ENCODE assay signal across 11 cellular contexts in genomic region chr10:70051878-70052277, GRCh38. TPM values are rescaled to one million over a fixed set of nuclear protein-coding genes. Genes with fewer than 3 reads are reported as not detected.
DNase-seq lines count a peak whose midpoint lies in the region; ATAC-seq, FAIRE-seq and TF ChIP-seq lines count a peak whose summit lies in the region.
"Had no signal": no experiment of that assay in that cellular context is flagged by ENCODE, and none has a peak within 500 bp of the region (broad histone marks: within the 10 kb centered on the region; RNA-seq: fewer than 3 reads in every experiment).

No MANE protein-coding gene starts in this region.

- CTCF ChIA-PET in activated CD8-positive, alpha-beta memory T cell treated with anti-CD3 and anti-CD28 coated beads, Interleukin-2, amount 10 ng/mL, durations not matched to agents 7 days and 5 days (lab: Charles Lee) = interaction anchor here (0.6 kb wide), 1 partner anchor 160 kb away, joined by 4 read pairs; no protein-coding TSS in a partner anchor

- peak overlapping the region; percentile 80 for H3K4me3 Mint-ChIP-seq in activated CD8-positive, alpha-beta memory T cell treated with anti-CD3 and anti-CD28 coated beads, Interleukin-2, amount 10 ng/mL, durations not matched to agents 7 days and 5 days
- peak overlapping the region; percentile 73 for H3K4me3 Mint-ChIP-seq in stimulated activated effector memory CD8-positive, alpha-beta T cell treated with anti-CD3 and anti-CD28 coated beads, Interleukin-12 subunit alpha, Interleukin-12 subunit beta, amount 100 ng/mL, for 72 hours

- no peak for FAIRE-seq in pancreas (lab: Jason Lieb, UNC)
- FAIRE-seq: GM12891, TTC549 had no signal

- peaks cover 67% of the 10 kb centered on the region for H3K27me3 Mint-ChIP-seq in activated CD8-positive, alpha-beta memory T cell treated with anti-CD3 and anti-CD28 coated beads, Interleukin-2, amount 10 ng/mL, durations not matched to agents 7 days and 5 days

- H3K27ac ChIP-seq in iPS-20b (ENCODE audit: low read length) = no peak overlapping the region
- no peak overlapping the region for H3K27ac ChIP-seq in pancreas
- H3K27ac ChIP-seq: HL-60 had no signal

- H3K9me3 ChIP-seq in adipocyte (ENCODE audit: control insufficient read depth, low read length) = no peaks in the 10 kb centered on the region
- H3K9me3 ChIP-seq in iPS-20b (ENCODE audit: insufficient read depth, low read depth, low read length) = no peaks in the 10 kb centered on the region
- H3K9me3 ChIP-seq in pancreas = no peaks in the 10 kb centered on the region

- H3K36me3 ChIP-seq in adipocyte (ENCODE audit: control insufficient read depth, insufficient read depth, low read length, severe bottlenecking) (no peaks in the 10 kb centered on the region), iPS-20b (ENCODE audit: insufficient read depth, low read depth, low read length) (no peaks in the 10 kb centered on the region), pancreas (no peaks in the 10 kb centered on the region)

- peaks cover 8% of the 10 kb centered on the region for H3K4me1 Mint-ChIP-seq in activated CD8-positive, alpha-beta memory T cell treated with anti-CD3 and anti-CD28 coated beads, Interleukin-2, amount 10 ng/mL, durations not matched to agents 7 days and 5 days
- H3K4me1 Mint-ChIP-seq in stimulated activated effector memory CD8-positive, alpha-beta T cell treated with anti-CD3 and anti-CD28 coated beads, Interleukin-12 subunit alpha, Interleukin-12 subunit beta, amount 100 ng/mL, for 72 hours = peaks cover 10% of the 10 kb centered on the region

- H3K27ac Mint-ChIP-seq in activated CD8-positive, alpha-beta memory T cell treated with anti-CD3 and anti-CD28 coated beads, Interleukin-2, amount 10 ng/mL, durations not matched to agents 7 days and 5 days = no peak overlapping the region
- no peak overlapping the region for H3K27ac Mint-ChIP-seq in stimulated activated effector memory CD8-positive, alpha-beta T cell treated with anti-CD3 and anti-CD28 coated beads, Interleukin-12 subunit alpha, Interleukin-12 subunit beta, amount 100 ng/mL, for 72 hours

- WGBS in pancreas, 2 donors = 54 to 59% methylated on average over 5 of the region's 5 CpGs

- H3K9ac ChIP-seq in adipocyte (ENCODE audit: low read length) (peak overlapping the region; percentile 80), iPS-20b (ENCODE audit: low read depth, low read length) (peak overlapping the region; percentile 85; the same call in 1 of the 2 replicates)

- ATAC-seq in activated CD8-positive, alpha-beta memory T cell treated with anti-CD3 and anti-CD28 coated beads, Interleukin-2, amount 10 ng/mL, durations not matched to agents 7 days and 5 days = no peak
- ATAC-seq in stimulated activated effector memory CD8-positive, alpha-beta T cell treated with anti-CD3 and anti-CD28 coated beads, Interleukin-12 subunit alpha, Interleukin-12 subunit beta, amount 100 ng/mL, for 72 hours = no peak
- ATAC-seq in pancreas = no peak

- H3K27me3 ChIP-seq in adipocyte (replicated peaks; ENCODE audit: control insufficient read depth, insufficient read depth, low read length) = peaks cover 16% of the 10 kb centered on the region
- peaks cover 78% of the 10 kb centered on the region for H3K27me3 ChIP-seq in iPS-20b (ENCODE audit: insufficient read depth, low read length)
- H3K27me3 ChIP-seq in pancreas = no peaks in the 10 kb centered on the region

- H3K36me3 Mint-ChIP-seq in activated CD8-positive, alpha-beta memory T cell treated with anti-CD3 and anti-CD28 coated beads, Interleukin-2, amount 10 ng/mL, durations not matched to agents 7 days and 5 days = peaks cover 2% of the 10 kb centered on the region
- no peaks in the 10 kb centered on the region for H3K36me3 Mint-ChIP-seq in stimulated activated effector memory CD8-positive, alpha-beta T cell treated with anti-CD3 and anti-CD28 coated beads, Interleukin-12 subunit alpha, Interleukin-12 subunit beta, amount 100 ng/mL, for 72 hours

- intact Hi-C loops in pancreas (cut with DNase I) (no loop called here), posterior vena cava (cut with DNase I) (no loop called here)

- no peaks in the 10 kb centered on the region for H3K9me3 Mint-ChIP-seq in activated CD8-positive, alpha-beta memory T cell treated with anti-CD3 and anti-CD28 coated beads, Interleukin-2, amount 10 ng/mL, durations not matched to agents 7 days and 5 days (ENCODE audit: low read depth)
- H3K9me3 Mint-ChIP-seq in stimulated activated effector memory CD8-positive, alpha-beta T cell treated with anti-CD3 and anti-CD28 coated beads, Interleukin-12 subunit alpha, Interleukin-12 subunit beta, amount 100 ng/mL, for 72 hours = no peaks in the 10 kb centered on the region

- TF ChIP-seq CTCF in pancreas (IDR thresholded peaks at IDR 0.05) = no peak

- H3K4me3 ChIP-seq in adipocyte (ENCODE audit: low read length) (peak overlapping the region; percentile 87), iPS-20b (ENCODE audit: low read length) (peak overlapping the region; percentile 82), pancreas (peak overlapping the region in 2 of 4 donors; percentile 60 to 80)

- DNase-seq in activated CD8-positive, alpha-beta memory T cell treated with anti-CD3 and anti-CD28 coated beads, Interleukin-2, amount 10 ng/mL, durations not matched to agents 7 days and 5 days = no peak
- DNase-seq in activated CD8-positive, alpha-beta memory T cell treated with anti-CD3 and anti-CD28 coated beads, Interleukin-2, amount 50 U/mL, for 4 hours = no peak
- DNase-seq in adipocyte (ENCODE audit: low read depth) = peak; percentile 3
- DNase-seq in stimulated activated effector memory CD8-positive, alpha-beta T cell treated with anti-CD3 and anti-CD28 coated beads, Interleukin-12 subunit alpha, Interleukin-12 subunit beta, amount 100 ng/mL, for 72 hours (ENCODE audit: low spot score in 2 of 2) = no peak
- no peak for DNase-seq in pancreas
- no peak for DNase-seq in posterior vena cava (ENCODE audit: low spot score)
- no peak for DNase-seq in NK-92 treated with Interleukin-12 subunit alpha and Interleukin-12 subunit beta, amount 100 ng/mL, for 24 hours (lab: John Stamatoyannopoulos, UW)

- H3K4me1 ChIP-seq in adipocyte (ENCODE audit: control insufficient read depth, insufficient read depth, low read length) (peaks cover 8% of the 10 kb centered on the region), iPS-20b (ENCODE audit: insufficient read depth, low read length) (peaks cover 11% of the 10 kb centered on the region; the same call in 1 of the 2 replicates), pancreas (no peaks in the 10 kb centered on the region)

RNA-seq across cellular contexts. Expression of gene MACROH2A2, which starts 0.8 kb away (rescaled TPM):
- 1 to 10 TPM; 6.3 to 7.4 TPM for total RNA-seq in activated CD8-positive, alpha-beta memory T cell treated with anti-CD3 and anti-CD28 coated beads, Interleukin-2, amount 10 ng/mL, durations not matched to agents 7 days and 5 days
- total RNA-seq in pancreas (10 to 100 TPM in 1 of 6 donors, 1 to 10 TPM in 5; 2.3 to 11.2 (median 6.4) TPM), posterior vena cava (1 to 10 TPM; 5.6 to 6.9 TPM)
- polyA plus RNA-seq in pancreas = 10 to 100 TPM in 1 of 2 donors, 1 to 10 TPM in 1; 7.5 to 13.2 TPM
